12 cellular contexts compared by ENCODE assay signal in the genomic region with DNA sequence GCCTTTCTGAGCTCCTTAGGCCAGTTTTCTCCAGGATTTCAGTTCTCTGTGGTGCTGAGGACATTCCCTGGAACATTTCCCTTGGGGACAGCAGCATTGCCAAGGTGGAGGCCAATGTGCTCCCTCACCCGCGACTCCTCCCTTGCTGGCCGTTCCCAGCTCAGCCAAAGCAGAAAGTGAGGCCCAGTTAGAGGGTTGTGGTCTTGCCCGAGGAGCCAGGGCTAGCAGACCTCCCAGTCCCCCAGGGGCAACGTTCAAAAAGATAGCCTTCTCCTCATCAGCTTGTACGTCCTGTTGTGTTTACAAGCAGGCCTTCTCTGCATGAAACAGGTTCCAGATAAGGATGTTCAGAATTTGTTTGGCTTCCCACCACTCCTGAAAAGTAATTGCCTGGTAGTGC.
DNase-seq lines count a peak whose midpoint lies in the region; TF ChIP-seq lines count a peak whose summit lies in the region.
"Had no signal": no experiment of that assay in that cellular context is flagged by ENCODE, and none has a peak within 500 bp of the region (broad histone marks: within the 10 kb centered on the region; RNA-seq: fewer than 3 reads in every experiment).

No MANE protein-coding gene starts in this region.

- H3K27me3 ChIP-seq in BE2C (no peaks in the 10 kb centered on the region), esophagus squamous epithelium (no peaks in the 10 kb centered on the region)

- peaks cover 18% of the 10 kb centered on the region for H3K4me1 ChIP-seq in BE2C
- H3K4me1 ChIP-seq in esophagus squamous epithelium: peaks cover 9 to 49% (median 33%) of the 10 kb centered on the region in 3 donors

- H3K36me3 Mint-ChIP-seq in activated T-cell treated with anti-CD3 and anti-CD28 coated beads, Interleukin-2, amount 50 U/mL, for 24 hours (ENCODE audit: low read depth): no peaks in the 10 kb centered on the region
- H3K36me3 Mint-ChIP-seq in endothelial cell (ENCODE audit: low read depth, unreplicated experiment): no peaks in the 10 kb centered on the region
- H3K36me3 Mint-ChIP-seq: activated naive CD8-positive, alpha-beta T cell treated with anti-CD3 and anti-CD28 coated beads, Interleukin-2, amount 10 ng/mL, durations not matched to agents 7 days and 5 days had no signal

- no peak for TF ChIP-seq CTCF in BE2C (IDR thresholded peaks at IDR 0.05; ENCODE audit: low read depth, low read length)
- TF ChIP-seq CTCF in esophagus squamous epithelium (IDR thresholded peaks at IDR 0.05): no peak
- no peak for TF ChIP-seq CTCF in endothelial cell (IDR thresholded peaks at IDR 0.05; ENCODE audit: unreplicated experiment)

- H3K9me3 ChIP-seq in BE2C (0 out of 2 replicates have a peak, but pooled peaks cover 3% of the 10 kb centered on the region), esophagus squamous epithelium (no peaks in the 10 kb centered on the region)

- H3K4me3 ChIP-seq in BE2C (ENCODE audit: low read depth, low read length) (no peak overlapping the region), esophagus squamous epithelium (no peak overlapping the region)

- peaks cover 10% of the 10 kb centered on the region for H3K27me3 Mint-ChIP-seq in activated T-cell treated with anti-CD3 and anti-CD28 coated beads, Interleukin-2, amount 50 U/mL, for 24 hours
- H3K27me3 Mint-ChIP-seq in endothelial cell (ENCODE audit: unreplicated experiment): peaks cover 7% of the 10 kb centered on the region

- no peak overlapping the region for H3K4me3 Mint-ChIP-seq in activated T-cell treated with anti-CD3 and anti-CD28 coated beads, Interleukin-2, amount 50 U/mL, for 24 hours
- no peak overlapping the region for H3K4me3 Mint-ChIP-seq in endothelial cell (ENCODE audit: unreplicated experiment)
- H3K4me3 Mint-ChIP-seq: activated naive CD8-positive, alpha-beta T cell treated with anti-CD3 and anti-CD28 coated beads, Interleukin-2, amount 10 ng/mL, durations not matched to agents 7 days and 5 days had no signal

- intact Hi-C loops in esophagus squamous epithelium (cut with DNase I): no loop called here

- H3K27ac ChIP-seq in esophagus squamous epithelium: peak overlapping the region; percentile 73 to 91 (median 77)

- no peak for TF ChIP-seq POLR2A in esophagus squamous epithelium (IDR thresholded peaks at IDR 0.05)

- DNase-seq in BE2C: peak; percentile 45
- DNase-seq in OCI-M1 (lab: John Stamatoyannopoulos, UW): peak; percentile 73
- no peak for DNase-seq in esophagus squamous epithelium (lab: John Stamatoyannopoulos, UW)
- DNase-seq in renal cortical epithelial cell (ENCODE audit: low read depth): peak; percentile 55
- DNase-seq in activated T-cell treated with anti-CD3 and anti-CD28 coated beads, Interleukin-2, amount 50 U/mL, for 24 hours: no peak
- DNase-seq in EL: no peak
- DNase-seq in endothelial cell (ENCODE audit: low spot score): no peak
- no peak for DNase-seq in activated effector memory CD4-positive, alpha-beta T cell treated with anti-CD3 and anti-CD28 coated beads, Interleukin-2, amount 50 U/mL, for 16 hours
- DNase-seq: activated naive CD8-positive, alpha-beta T cell treated with anti-CD3 and anti-CD28 coated beads, Interleukin-2, amount 10 ng/mL, durations not matched to agents 7 days and 5 days; NCI-H1092; RPMI8226; stimulated activated CD4-positive, alpha-beta T cell treated with anti-CD3 and anti-CD28 coated beads, Interleukin-4, amount 100 ng/mL, for 1 hour had no signal

- H3K4me1 Mint-ChIP-seq in activated T-cell treated with anti-CD3 and anti-CD28 coated beads, Interleukin-2, amount 50 U/mL, for 24 hours (ENCODE audit: low read depth): peaks cover 23% of the 10 kb centered on the region
- peaks cover 22% of the 10 kb centered on the region for H3K4me1 Mint-ChIP-seq in endothelial cell (ENCODE audit: unreplicated experiment)

- WGBS in esophagus squamous epithelium, 2 donors: 45 to 71% methylated on average over 2 to 3 of the region's 6 CpGs

- no peaks in the 10 kb centered on the region for H3K36me3 ChIP-seq in BE2C
- H3K36me3 ChIP-seq in esophagus squamous epithelium: no peaks in the 10 kb centered on the region

- H3K9me3 Mint-ChIP-seq in activated T-cell treated with anti-CD3 and anti-CD28 coated beads, Interleukin-2, amount 50 U/mL, for 24 hours: no peaks in the 10 kb centered on the region
- H3K9me3 Mint-ChIP-seq in endothelial cell (ENCODE audit: unreplicated experiment): no peaks in the 10 kb centered on the region
- H3K9me3 Mint-ChIP-seq: activated naive CD8-positive, alpha-beta T cell treated with anti-CD3 and anti-CD28 coated beads, Interleukin-2, amount 10 ng/mL, durations not matched to agents 7 days and 5 days had no signal

- no peak overlapping the region for H3K27ac Mint-ChIP-seq in activated T-cell treated with anti-CD3 and anti-CD28 coated beads, Interleukin-2, amount 50 U/mL, for 24 hours
- H3K27ac Mint-ChIP-seq in endothelial cell (ENCODE audit: unreplicated experiment): no peak overlapping the region
- H3K27ac Mint-ChIP-seq: activated naive CD8-positive, alpha-beta T cell treated with anti-CD3 and anti-CD28 coated beads, Interleukin-2, amount 10 ng/mL, durations not matched to agents 7 days and 5 days had no signal

Comparison
In these comparisons a context has a peak if more than half of its experiments do, and no peak if none do; other contexts are left out.
1. DNase-seq: peak in BE2C (single experiment), OCI-M1 (single experiment) and renal cortical epithelial cell (single experiment); none in esophagus squamous epithelium (single experiment), activated T-cell treated with anti-CD3 and anti-CD28 coated beads, Interleukin-2, amount 50 U/mL, for 24 hours (single experiment), EL (single experiment), endothelial cell (single experiment) and activated effector memory CD4-positive, alpha-beta T cell treated with anti-CD3 and anti-CD28 coated beads, Interleukin-2, amount 50 U/mL, for 16 hours (single experiment).